Comparison of ENCODE assay signal across 15 cellular contexts in the genomic region with DNA sequence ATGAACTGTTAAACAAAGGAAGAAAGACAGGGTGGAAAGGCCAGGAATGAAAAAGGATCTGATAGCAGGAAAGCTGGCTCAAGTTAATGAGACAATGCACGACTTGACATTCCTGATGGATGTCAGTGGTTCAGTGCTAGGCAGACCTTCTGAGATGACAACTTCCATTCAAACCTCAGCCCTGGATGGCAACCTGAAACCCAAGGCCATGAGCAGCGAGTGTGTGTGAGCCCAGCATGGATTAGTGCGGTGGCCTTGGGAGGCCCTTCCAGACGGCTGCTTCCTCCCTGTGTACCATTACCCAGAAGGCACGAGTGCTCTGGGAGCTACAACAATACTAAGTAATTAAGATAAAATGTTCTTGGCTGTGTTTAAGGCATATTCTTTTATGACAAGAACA. TPM values are rescaled to one million over a fixed set of nuclear protein-coding genes. Genes with fewer than 3 reads are reported as not detected.
DNase-seq lines count a peak whose midpoint lies in the region; TF ChIP-seq lines count a peak whose summit lies in the region.
"Had no signal": no experiment of that assay in that cellular context is flagged by ENCODE, and none has a peak within 500 bp of the region (broad histone marks: within the 10 kb centered on the region; RNA-seq: fewer than 3 reads in every experiment).

No MANE protein-coding gene starts in this region.

- no TSS peak for BruUV-seq in MCF 10A (replicated peaks; lab: Mats Ljungman, UMichigan)

- H2BK12ac ChIP-seq in neuronal stem cell (ENCODE audit: low read length) = no peak overlapping the region

- H3K27ac Mint-ChIP-seq in MCF 10A (ENCODE audit: low read depth, unreplicated experiment) = no peak overlapping the region
- H3K27ac Mint-ChIP-seq: CD4-positive, CD25-positive, alpha-beta regulatory T cell had no signal

- H2BK120ac ChIP-seq in neuronal stem cell (ENCODE audit: low read depth, low read length) = no peak overlapping the region

- H3K27ac ChIP-seq in HEK293 (ENCODE audit: extremely low read depth, low read depth, low read length) (peak overlapping the region; percentile 62), neuronal stem cell (replicated peaks; ENCODE audit: low read length) (no peak overlapping the region)
- H3K27ac ChIP-seq: PC-9 had no signal

- no peak overlapping the region for H4K91ac ChIP-seq in neuronal stem cell (ENCODE audit: low read depth, low read length, poor library complexity)

- no peaks in the 10 kb centered on the region for H3K27me3 Mint-ChIP-seq in MCF 10A (ENCODE audit: insufficient read depth, unreplicated experiment)

- CTCF ChIA-PET in HEK293 (lab: Yijun Ruan, JAX) (interaction anchor here (0.6 to 7.6 kb wide), 5 partner anchors 12 to 670 kb away, joined by 3 to 61 read pairs (median 7); no protein-coding TSS in a partner anchor), MCF 10A (lab: Yijun Ruan, JAX) (interaction anchor here (0.7 to 5.7 kb wide), 4 partner anchors 12 to 1693 kb away, joined by 3 to 33 read pairs (median 3); no protein-coding TSS in a partner anchor)

- H3K9ac ChIP-seq in neuronal stem cell (ENCODE audit: low read depth, low read length, poor library complexity) = no peak overlapping the region

- peak overlapping the region; percentile 52 for H2AFZ ChIP-seq in neuronal stem cell (ENCODE audit: low read length)
- H2AFZ ChIP-seq: PC-9 had no signal

- POLR2A ChIA-PET in HEK293 (lab: Yijun Ruan, JAX) (interaction anchor here (0.9 kb wide), 1 partner anchor 13 kb away, joined by 5 read pairs; no protein-coding TSS in a partner anchor), MCF 10A (lab: Yijun Ruan, JAX) (no interaction called here)

- no peak overlapping the region for H2AK5ac ChIP-seq in neuronal stem cell (ENCODE audit: low read depth, low read length)

- no peak overlapping the region for H3K18ac ChIP-seq in neuronal stem cell (ENCODE audit: low read length)

- H3K9me3 Mint-ChIP-seq in MCF 10A (ENCODE audit: unreplicated experiment) = no peaks in the 10 kb centered on the region

- no peaks in the 10 kb centered on the region for H3K9me3 ChIP-seq in HEK293 (ENCODE audit: control insufficient read depth, insufficient read depth, low read depth, low read length)
- no peaks in the 10 kb centered on the region for H3K9me3 ChIP-seq in neuronal stem cell (replicated peaks in 1 of 2; ENCODE audit: control insufficient read depth in 2 of 2, insufficient read depth in 1 of 2, low read depth in 1 of 2, low read length in 2 of 2)

- TF ChIP-seq CTCF in HEK293 (tag by site-specific recombination; IDR thresholded peaks at IDR 0.05) (no peak), MCF 10A (IDR thresholded peaks at IDR 0.05; ENCODE audit: unreplicated experiment) (no peak)

- intact Hi-C loops in posterior vena cava (cut with DNase I) (loop anchor here in 1 of 2 donors (10.0 kb wide), 1 partner anchor 465 kb away; no protein-coding TSS in a partner anchor), MCF 10A (cut with micrococcal nuclease) (no loop called here)

- H3K36me3 ChIP-seq in HEK293 (ENCODE audit: control insufficient read depth in 2 of 2, insufficient read depth in 1 of 2, low read length in 2 of 2) (no peaks in the 10 kb centered on the region), neuronal stem cell (replicated peaks in 1 of 2; ENCODE audit: control insufficient read depth in 2 of 2, insufficient read depth in 2 of 2, low read length in 2 of 2) (no peaks in the 10 kb centered on the region)

- no peaks in the 10 kb centered on the region for H3K27me3 ChIP-seq in neuronal stem cell (ENCODE audit: control insufficient read depth in 3 of 3, insufficient read depth in 3 of 3, low read depth in 1 of 3, low read length in 3 of 3)

- H3K79me1 ChIP-seq in neuronal stem cell (ENCODE audit: low read depth, low read length) = no peaks in the 10 kb centered on the region

- no peaks in the 10 kb centered on the region for H3K36me3 Mint-ChIP-seq in MCF 10A (ENCODE audit: insufficient read depth, unreplicated experiment)
- H3K36me3 Mint-ChIP-seq: CD4-positive, CD25-positive, alpha-beta regulatory T cell had no signal

- H3K4me3 ChIP-seq in HEK293 (ENCODE audit: low read depth, low read length) (no peak overlapping the region), neuronal stem cell (ENCODE audit: low read length in 2 of 2) (no peak overlapping the region)
- H3K4me3 ChIP-seq: PC-9 had no signal

- H3K4me3 Mint-ChIP-seq in MCF 10A (ENCODE audit: unreplicated experiment) = no peak overlapping the region
- H3K4me3 Mint-ChIP-seq: CD4-positive, CD25-positive, alpha-beta regulatory T cell had no signal

- H4K8ac ChIP-seq in neuronal stem cell (ENCODE audit: low read depth, low read length) = no peak overlapping the region

- H3K23ac ChIP-seq in neuronal stem cell (ENCODE audit: low read depth, low read length, poor library complexity) = no peak overlapping the region

- H3K14ac ChIP-seq in neuronal stem cell (ENCODE audit: low read length) = no peak overlapping the region

- H3K4me1 ChIP-seq in HEK293 (ENCODE audit: control insufficient read depth, insufficient read depth, low read length) (peaks cover 12% of the 10 kb centered on the region; the same call in 1 of the 2 replicates), neuronal stem cell (ENCODE audit: control insufficient read depth in 2 of 2, insufficient read depth in 1 of 2, low read depth in 1 of 2, low read length in 2 of 2) (peaks cover 2 to 18% of the 10 kb centered on the region in 2 donors)

- no peak overlapping the region for H3K4ac ChIP-seq in neuronal stem cell (ENCODE audit: low read length)

- WGBS in neuronal stem cell (ENCODE audit: extremely low coverage in 2 of 2, insufficient read length in 2 of 2, insufficient replicate concordance in 1 of 2), 2 donors = no CpG with 5 or more reads among the region's 5 CpGs

- DNase-seq in ELF-1 (ENCODE audit: low read depth, low spot score) = peak; percentile 25
- peak; percentile 65 for DNase-seq in islet precursor cell
- DNase-seq in neuronal stem cell (ENCODE audit: low spot score) = no peak
- DNase-seq in NCI-H774 (lab: John Stamatoyannopoulos, UW) = no peak
- no peak for DNase-seq in posterior vena cava (ENCODE audit: low spot score)
- DNase-seq in MCF 10A (ENCODE audit: unreplicated experiment) = no peak
- DNase-seq: CD4-positive, CD25-positive, alpha-beta regulatory T cell; EL; KG1; NCI-H1048; NCI-H226; NCI-H524 treated with DMSO at 0.1 percent for 48 hours; PC-9 had no signal

- H3K4me2 ChIP-seq in neuronal stem cell (ENCODE audit: insufficient read depth, low read length, poor library complexity, severe bottlenecking) = no peak overlapping the region
- H3K4me2 ChIP-seq: PC-9 had no signal

- no peaks in the 10 kb centered on the region for H3K4me1 Mint-ChIP-seq in MCF 10A (ENCODE audit: insufficient read depth, unreplicated experiment)
- H3K4me1 Mint-ChIP-seq: CD4-positive, CD25-positive, alpha-beta regulatory T cell had no signal

- H2BK5ac ChIP-seq in neuronal stem cell (ENCODE audit: low read length) = no peak overlapping the region

- H2BK15ac ChIP-seq in neuronal stem cell (ENCODE audit: low read length) = no peak overlapping the region

TF ChIP-seq in HEK293, 187 proteins besides CTCF, POLR2A, EP300 and RAD21 (continues in another document):
- TF ChIP-seq BCL11B (tag by site-specific recombination; IDR thresholded peaks at IDR 0.05; ENCODE audit: low read depth) (no peak), ZNF707 (tag by site-specific recombination; IDR thresholded peaks at IDR 0.05) (no peak), ZBTB17 (tag by site-specific recombination; IDR thresholded peaks at IDR 0.05) (peak; percentile 77), ZNF341 (tag by site-specific recombination; IDR thresholded peaks at IDR 0.05; ENCODE audit: low read depth) (peak; percentile 81), SP7 (tag by site-specific recombination; IDR thresholded peaks at IDR 0.05) (peak; percentile 44; the same call in 1 of the 2 replicates), ZNF558 (tag by site-specific recombination; IDR thresholded peaks at IDR 0.05) (no peak), ZNF2 (tag by site-specific recombination; IDR thresholded peaks at IDR 0.05) (0 out of 2 replicates have a peak, but pooled peaks have one; percentile 21), YY2 (tag by site-specific recombination; IDR thresholded peaks at IDR 0.05) (no peak), GLIS1 (tag by site-specific recombination; IDR thresholded peaks at IDR 0.05) (peak; percentile 89), ZNF792 (tag by site-specific recombination; IDR thresholded peaks at IDR 0.05) (no peak), ZNF133 (tag by site-specific recombination; IDR thresholded peaks at IDR 0.05) (no peak), ZNF747 (tag by site-specific recombination; IDR thresholded peaks at IDR 0.05) (no peak), ZNF19 (tag by site-specific recombination; IDR thresholded peaks at IDR 0.05; ENCODE audit: low read depth) (no peak), HOXD13 (CRISPR knock-in tag; IDR thresholded peaks at IDR 0.05; ENCODE audit: borderline replicate concordance) (no peak)
- TF ChIP-seq, protein P1, sequence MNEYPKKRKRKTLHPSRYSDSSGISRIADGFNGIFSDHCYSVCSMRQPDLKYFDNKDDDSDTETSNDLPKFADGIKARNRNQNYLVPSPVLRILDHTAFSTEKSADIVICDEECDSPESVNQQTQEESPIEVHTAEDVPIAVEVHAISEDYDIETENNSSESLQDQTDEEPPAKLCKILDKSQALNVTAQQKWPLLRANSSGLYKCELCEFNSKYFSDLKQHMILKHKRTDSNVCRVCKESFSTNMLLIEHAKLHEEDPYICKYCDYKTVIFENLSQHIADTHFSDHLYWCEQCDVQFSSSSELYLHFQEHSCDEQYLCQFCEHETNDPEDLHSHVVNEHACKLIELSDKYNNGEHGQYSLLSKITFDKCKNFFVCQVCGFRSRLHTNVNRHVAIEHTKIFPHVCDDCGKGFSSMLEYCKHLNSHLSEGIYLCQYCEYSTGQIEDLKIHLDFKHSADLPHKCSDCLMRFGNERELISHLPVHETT (tag by site-specific recombination; IDR thresholded peaks at IDR 0.05) = no peak

RNA-seq across cellular contexts. Expression of a gene that starts 18.8 kb away (rescaled TPM):
- polyA plus RNA-seq in neuronal stem cell (2013, experiment 1 of 2) = 5.0 TPM
- 5.2 TPM for polyA plus RNA-seq in neuronal stem cell (2013, experiment 2 of 2)
- total RNA-seq in posterior vena cava = 10 to 100 TPM in 1 of 2 donors, 1 to 10 TPM in 1; 4.6 to 10.6 TPM
- not detected in 2 replicates for total RNA-seq in MCF 10A (2022)
- total RNA-seq: CD4-positive, CD25-positive, alpha-beta regulatory T cell; H4; PC-9 had no signal
- polyA plus RNA-seq: CD4-positive, CD25-positive, alpha-beta regulatory T cell had no signal

Comparison
In these comparisons a context has a peak if more than half of its experiments do, and no peak if none do; other contexts are left out.
1. DNase-seq: peak in ELF-1 (single experiment) and islet precursor cell (single experiment); none in neuronal stem cell (single experiment), NCI-H774 (single experiment), posterior vena cava (single experiment) and MCF 10A (single experiment).